11 cellular contexts compared by ENCODE assay signal in the genomic region with DNA sequence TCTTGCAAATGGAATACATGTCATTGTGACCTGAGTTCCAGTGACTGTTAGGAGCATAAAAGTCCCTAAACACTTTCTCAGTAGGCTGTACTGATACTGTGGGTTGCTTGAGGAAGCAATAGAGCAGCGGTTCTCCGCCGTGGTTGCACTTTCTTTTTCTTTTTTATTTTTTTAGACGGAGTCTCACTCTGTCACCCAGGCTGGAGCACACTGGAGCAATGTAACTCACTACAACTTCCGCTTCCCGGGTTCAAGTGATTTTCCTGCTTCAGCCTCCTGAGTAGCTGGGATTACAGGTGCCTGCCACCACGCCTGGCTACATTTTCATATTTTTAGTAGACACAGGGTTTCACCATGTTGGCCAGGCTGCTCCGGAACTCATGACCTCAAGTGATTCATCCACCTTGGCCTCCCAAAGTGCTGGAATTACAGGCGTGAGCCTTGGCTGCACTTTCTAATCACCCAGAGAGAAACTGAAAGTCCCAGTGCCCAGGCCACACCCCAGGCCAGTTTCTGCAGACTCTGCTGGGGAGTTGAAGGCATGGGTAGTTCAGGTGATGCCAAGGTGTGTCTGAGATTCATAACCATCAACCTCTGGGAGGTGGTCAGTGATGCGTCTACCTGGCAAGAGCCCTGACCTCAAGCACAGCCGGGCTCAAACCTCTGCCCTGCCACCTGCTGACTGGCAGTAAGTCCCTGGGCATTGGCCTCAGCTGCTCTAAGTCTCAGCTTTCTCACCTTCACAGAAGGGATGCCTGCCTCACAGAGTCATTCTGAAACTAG. TPM values are rescaled to one million over a fixed set of nuclear protein-coding genes. Genes with fewer than 3 reads are reported as not detected.
DNase-seq lines count a peak whose midpoint lies in the region; ATAC-seq and TF ChIP-seq lines count a peak whose summit lies in the region.
"Not testable (repeated sequence)": the region's sequence is repeated elsewhere in the genome, so short reads cannot be mapped to it uniquely, and the experiment has no call there.
"Had no signal": no experiment of that assay in that cellular context is flagged by ENCODE, and none has a peak within 500 bp of the region (broad histone marks: within the 10 kb centered on the region; RNA-seq: fewer than 3 reads in every experiment).

No MANE protein-coding gene starts in this region.

- TF ChIP-seq CTCF in PC-9 (conservative IDR thresholded peaks at IDR 0.05) = not testable (repeated sequence)

- ATAC-seq in GM18508 (IDR thresholded peaks at IDR 0.05; ENCODE audit: insufficient read depth, unreplicated experiment) = peak; percentile 66
- ATAC-seq in GM19463 (IDR thresholded peaks at IDR 0.05; ENCODE audit: unreplicated experiment) = peak; percentile 82
- ATAC-seq in HG02798 (IDR thresholded peaks at IDR 0.05; ENCODE audit: poor library complexity, unreplicated experiment) = peak; percentile 87
- ATAC-seq in HG03439 (IDR thresholded peaks at IDR 0.05; ENCODE audit: unreplicated experiment) = peak; percentile 83
- peak; percentile 64 for ATAC-seq in left lobe of liver
- ATAC-seq in stimulated activated naive CD8-positive, alpha-beta T cell treated with anti-CD3 and anti-CD28 coated beads, Interleukin-15, amount 100 ng/mL, for 72 hours = peak; percentile 85

- H3K4me3 Mint-ChIP-seq in stimulated activated naive CD8-positive, alpha-beta T cell treated with anti-CD3 and anti-CD28 coated beads, Interleukin-15, amount 100 ng/mL, for 72 hours = peak overlapping the region; percentile 69 to 74

- H3K27me3 ChIP-seq in PC-9 (ENCODE audit: insufficient read depth, low read depth) = not testable (repeated sequence)

- H3K4me2 ChIP-seq in PC-9 = peak overlapping the region; percentile 11

- not testable (repeated sequence) for H3K27me3 Mint-ChIP-seq in stimulated activated naive CD8-positive, alpha-beta T cell treated with anti-CD3 and anti-CD28 coated beads, Interleukin-15, amount 100 ng/mL, for 72 hours

- not testable (repeated sequence) for H4K20me1 ChIP-seq in PC-9 (ENCODE audit: insufficient read depth)

- not testable (repeated sequence) for H2AFZ ChIP-seq in PC-9

- CTCF ChIA-PET in PC-9 (lab: Charles Lee) = interaction anchor here (0.6 kb wide), 1 partner anchor 57 kb away, joined by 3 read pairs; no protein-coding TSS in a partner anchor

- not testable (repeated sequence) for BruUV-seq in PC-9 (replicated peaks; lab: Mats Ljungman, UMichigan)

- POLR2A ChIA-PET in PC-9 (lab: Charles Lee; ENCODE audit: unreplicated experiment) = not testable (repeated sequence)

- not testable (repeated sequence) for H3K4me3 ChIP-seq in PC-9

- H3K79me2 ChIP-seq in PC-9 (ENCODE audit: low read depth) = not testable (repeated sequence)

- H3K36me3 ChIP-seq in PC-9 (ENCODE audit: low read depth) = not testable (repeated sequence)

- peak overlapping the region; percentile 40 to 94 for H3K27ac Mint-ChIP-seq in stimulated activated naive CD8-positive, alpha-beta T cell treated with anti-CD3 and anti-CD28 coated beads, Interleukin-15, amount 100 ng/mL, for 72 hours

- H3K9me3 ChIP-seq in PC-9 (ENCODE audit: insufficient read depth, low read depth) = not testable (repeated sequence)

- H3K4me1 Mint-ChIP-seq in stimulated activated naive CD8-positive, alpha-beta T cell treated with anti-CD3 and anti-CD28 coated beads, Interleukin-15, amount 100 ng/mL, for 72 hours = peaks cover 23% of the 10 kb centered on the region

- H3F3A ChIP-seq in PC-9 (ENCODE audit: insufficient read depth, low read depth) = not testable (repeated sequence)

- H3K4me1 ChIP-seq in PC-9 (replicated peaks; ENCODE audit: insufficient read depth) = not testable (repeated sequence)

- peak; percentile 39 to 71 for DNase-seq in PC-9
- peak; percentile 5 for DNase-seq in activated effector memory CD4-positive, alpha-beta T cell treated with Interleukin-2 at 50 U/mL for 16 hours
- not testable (repeated sequence) for DNase-seq in left lobe of liver (ENCODE audit: low spot score)
- peak; percentile 29 to 36 for DNase-seq in stimulated activated naive CD8-positive, alpha-beta T cell treated with anti-CD3 and anti-CD28 coated beads, Interleukin-15, amount 100 ng/mL, for 72 hours

- not testable (repeated sequence) for H3K9me2 ChIP-seq in PC-9 (ENCODE audit: insufficient read depth)

- H3K9me3 Mint-ChIP-seq in stimulated activated naive CD8-positive, alpha-beta T cell treated with anti-CD3 and anti-CD28 coated beads, Interleukin-15, amount 100 ng/mL, for 72 hours = not testable (repeated sequence)

- intact Hi-C loops in PC-9 (cut with micrococcal nuclease; ENCODE audit: unreplicated experiment) = loop anchor here (2.0 to 10.0 kb wide), 3 partner anchors 22 to 488 kb away; no protein-coding TSS in a partner anchor

- H3K27ac ChIP-seq in PC-9 = peak overlapping the region; percentile 41

RNA-seq across cellular contexts. Expression of a gene that starts 1.9 kb away (rescaled TPM):
- total RNA-seq in PC-9 (2021) (1.2 TPM in 1 of 2 replicates, not detected in the other), left lobe of liver (26,068 TPM)
- total RNA-seq: dermis microvascular lymphatic vessel endothelial cell, neural crest cell, smooth muscle cell had no signal

RNA-seq across cellular contexts. Expression of a gene that starts 10.0 kb away (rescaled TPM):
- total RNA-seq in PC-9 (2021) (not detected in 2 replicates), left lobe of liver (738 TPM)
- total RNA-seq: dermis microvascular lymphatic vessel endothelial cell, neural crest cell, smooth muscle cell had no signal

RNA-seq across cellular contexts. Expression of a gene that starts 19.5 kb away (rescaled TPM):
- total RNA-seq in PC-9 (2021) (1.9 TPM in 1 of 2 replicates, not detected in the other), left lobe of liver (34,062 TPM)
- total RNA-seq: dermis microvascular lymphatic vessel endothelial cell, neural crest cell, smooth muscle cell had no signal

Comparison
In these comparisons a context has a peak if more than half of its experiments do, and no peak if none do; other contexts are left out.
1. RNA of a gene that starts 1.9 kb away (total RNA-seq): 26,068 TPM in left lobe of liver (single experiment); 1.2 TPM in PC-9; every median in the first group is over 1,000 times any median in the second.
2. RNA of a gene that starts 10.0 kb away (total RNA-seq): 738 TPM in left lobe of liver (single experiment); not detected in PC-9; every median in the first group is over 100 times any median in the second.
3. RNA of a gene that starts 19.5 kb away (total RNA-seq): 34,062 TPM in left lobe of liver (single experiment); 1.9 TPM in PC-9; every median in the first group is over 1,000 times any median in the second.
4. Peak in every context shown above with its lines, with median percentiles within 50 percentile points of each other: ATAC-seq.